In the genomic region with DNA sequence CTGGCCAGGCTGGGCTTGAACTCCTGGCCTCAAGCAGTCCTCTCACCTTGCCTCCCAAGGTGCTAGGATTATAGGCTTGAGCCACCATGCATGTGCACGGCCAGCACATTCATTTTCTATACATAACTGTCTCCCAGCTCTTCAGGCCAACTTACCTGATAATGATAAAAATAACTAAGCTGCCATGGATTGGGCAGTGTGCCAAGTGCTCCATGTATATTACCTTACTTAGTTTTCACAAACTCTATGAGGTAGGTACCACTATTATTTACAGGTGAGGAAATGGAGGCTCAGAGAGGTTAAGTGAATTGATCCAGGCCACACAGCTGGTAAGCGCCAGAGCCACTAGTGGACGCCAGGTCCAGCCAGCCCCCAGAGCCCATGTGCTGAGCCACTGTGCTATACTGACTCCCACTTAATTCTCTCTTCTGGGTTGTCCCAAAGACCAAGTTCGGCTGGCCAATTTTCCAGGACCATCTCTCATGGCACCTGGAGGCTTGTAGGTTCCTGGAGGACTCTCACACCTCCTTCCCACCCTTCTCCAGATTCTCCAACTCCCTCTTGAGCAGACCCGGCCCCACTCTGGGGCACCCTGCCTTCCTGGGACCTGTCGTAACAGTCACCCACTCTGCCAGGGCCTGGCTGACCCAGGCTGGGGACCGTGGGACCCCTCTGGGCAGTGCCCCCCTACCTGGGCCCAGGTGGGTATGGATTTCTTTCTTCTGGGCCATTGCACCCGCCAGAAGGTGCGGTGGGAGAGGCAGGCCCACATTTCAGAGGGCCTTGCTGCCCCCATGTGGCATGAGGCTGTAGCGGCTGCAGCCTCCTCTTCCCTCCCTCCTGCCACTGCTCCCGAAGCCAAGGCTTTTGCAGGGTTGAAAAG, we compare ENCODE assay signal across 8 cellular contexts.
A peak's percentile ranks its signal among the peaks of the same experiment; 100 is the strongest.
DNase-seq lines count a peak whose midpoint lies in the region; ATAC-seq and TF ChIP-seq lines count a peak whose summit lies in the region.

No MANE protein-coding gene starts in this region.

- no peak for DNase-seq in GM12864 (ENCODE audit: low read depth)
- peak; percentile 64 for DNase-seq in LoVo (ENCODE audit: low spot score)
- DNase-seq in SHP77 (lab: John Stamatoyannopoulos, UW) = peak; percentile 38 to 67
- peak; percentile 64 for DNase-seq in activated naive CD4-positive, alpha-beta T cell treated with Interleukin-2 at 50 U/mL for 16 hours
- peak; percentile 47 for DNase-seq in germinal center (ENCODE audit: low spot score)
- DNase-seq in pons (ENCODE audit: low spot score) = peak; percentile 76
- no peak for DNase-seq in GM19240 (ENCODE audit: insufficient read length, low spot score)

- TF ChIP-seq CTCF in GM12864 (IDR thresholded peaks at IDR 0.05; ENCODE audit: low read depth, low read length, missing control alignments) = peak; percentile 87

- H3K4me3 ChIP-seq in GM12864 (ENCODE audit: low read depth, low read length) = no peak overlapping the region

- no peak for ATAC-seq in GM19023 (IDR thresholded peaks at IDR 0.05; ENCODE audit: unreplicated experiment)

Comparison
In these comparisons a context has a peak if more than half of its experiments do, and no peak if none do; other contexts are left out.
1. DNase-seq: peak in LoVo (single experiment), SHP77 (2 of 2), activated naive CD4-positive, alpha-beta T cell treated with Interleukin-2 at 50 U/mL for 16 hours (single experiment), germinal center (single experiment) and pons (single experiment); none in GM12864 (single experiment) and GM19240 (single experiment).